39 cellular contexts compared by ENCODE assay signal in genomic region chr13:35596299-35596698, GRCh38.
"Had no signal": no experiment of that assay in that cellular context is flagged by ENCODE, and none has a peak within 500 bp of the region (broad histone marks: within the 10 kb centered on the region; RNA-seq: fewer than 3 reads in every experiment).

No MANE protein-coding gene starts in this region.

- H3K27me3 ChIP-seq: adrenal gland, body of pancreas, brain microvascular endothelial cell, breast epithelium, cardiac muscle cell had no signal

- H3K9me3 ChIP-seq: adrenal gland, body of pancreas, breast epithelium had no signal

- FAIRE-seq: astrocyte, bronchial epithelial cell, colon had no signal

- H3K4me1 ChIP-seq: adrenal gland, body of pancreas, breast epithelium had no signal

- H3K27ac ChIP-seq: adrenal gland, body of pancreas, brain microvascular endothelial cell, breast epithelium, cardiac muscle cell had no signal

- H3K27me3 Mint-ChIP-seq: activated naive CD4-positive, alpha-beta T cell treated with anti-CD3 and anti-CD28 coated beads, Interleukin-2, amount 10 ng/mL, durations not matched to agents 7 days and 5 days; activated naive CD4-positive, alpha-beta T cell treated with anti-CD3 and anti-CD28 coated beads, Interleukin-2, amount 50 U/mL, for 24 hours; activated naive CD8-positive, alpha-beta T cell; activated naive CD8-positive, alpha-beta T cell treated with anti-CD3 and anti-CD28 coated beads for 36 hours; activated naive CD8-positive, alpha-beta T cell treated with anti-CD3 and anti-CD28 coated beads, Interleukin-2, amount 10 ng/mL, durations not matched to agents 7 days and 5 days; activated naive CD8-positive, alpha-beta T cell treated with anti-CD3 and anti-CD28 coated beads, Interleukin-2, amount 50 U/mL, for 24 hours; activated T-cell treated with anti-CD3 and anti-CD28 coated beads, Interleukin-2, amount 50 U/mL, for 24 hours; activated T-helper 17 cell treated with anti-CD3 and anti-CD28 coated beads, Interleukin-2, amount 50 U/mL, for 72 hours; brain; central memory CD8-positive, alpha-beta T cell had no signal

- H3K4me3 Mint-ChIP-seq: activated naive CD4-positive, alpha-beta T cell treated with anti-CD3 and anti-CD28 coated beads for 36 hours; activated naive CD4-positive, alpha-beta T cell treated with anti-CD3 and anti-CD28 coated beads, Interleukin-2, amount 10 ng/mL, durations not matched to agents 7 days and 5 days; activated naive CD4-positive, alpha-beta T cell treated with anti-CD3 and anti-CD28 coated beads, Interleukin-2, amount 50 U/mL, for 24 hours; activated naive CD8-positive, alpha-beta T cell; activated naive CD8-positive, alpha-beta T cell treated with anti-CD3 and anti-CD28 coated beads for 36 hours; activated naive CD8-positive, alpha-beta T cell treated with anti-CD3 and anti-CD28 coated beads, Interleukin-2, amount 10 ng/mL, durations not matched to agents 7 days and 5 days; activated naive CD8-positive, alpha-beta T cell treated with anti-CD3 and anti-CD28 coated beads, Interleukin-2, amount 50 U/mL, for 24 hours; activated T-cell treated with anti-CD3 and anti-CD28 coated beads, Interleukin-2, amount 50 U/mL, for 24 hours; activated T-cell treated with anti-CD3 and anti-CD28 coated beads, Interleukin-2, amount 50 U/mL, for 4 hours; activated T-cell treated with anti-CD3 and anti-CD28 coated beads, Interleukin-2, amount 50 U/mL, for 72 hours; activated T-helper 1 cell treated with anti-CD3 and anti-CD28 coated beads, Interleukin-12 subunit alpha, Interleukin-12 subunit beta, Interleukin-2, Interleukin-4 antibody, amounts not matched to agents 30 ng/mL and 10 ng/mL and 1 ng/mL, durations not matched to agents 14 hours and 24 hours and 36 hours; activated T-helper 17 cell treated with anti-CD3 and anti-CD28 coated beads, Interleukin-2, amount 50 U/mL, for 72 hours; brain; central memory CD8-positive, alpha-beta T cell had no signal

- H3K4me1 Mint-ChIP-seq: activated naive CD4-positive, alpha-beta T cell treated with anti-CD3 and anti-CD28 coated beads, Interleukin-2, amount 10 ng/mL, durations not matched to agents 7 days and 5 days; activated naive CD4-positive, alpha-beta T cell treated with anti-CD3 and anti-CD28 coated beads, Interleukin-2, amount 50 U/mL, for 24 hours; activated naive CD8-positive, alpha-beta T cell treated with anti-CD3 and anti-CD28 coated beads for 36 hours; activated naive CD8-positive, alpha-beta T cell treated with anti-CD3 and anti-CD28 coated beads, Interleukin-2, amount 10 ng/mL, durations not matched to agents 7 days and 5 days; activated naive CD8-positive, alpha-beta T cell treated with anti-CD3 and anti-CD28 coated beads, Interleukin-2, amount 50 U/mL, for 24 hours; activated T-helper 17 cell treated with anti-CD3 and anti-CD28 coated beads, Interleukin-2, amount 50 U/mL, for 72 hours; central memory CD8-positive, alpha-beta T cell had no signal

- H3K36me3 Mint-ChIP-seq: activated naive CD4-positive, alpha-beta T cell treated with anti-CD3 and anti-CD28 coated beads, Interleukin-2, amount 10 ng/mL, durations not matched to agents 7 days and 5 days; activated naive CD4-positive, alpha-beta T cell treated with anti-CD3 and anti-CD28 coated beads, Interleukin-2, amount 50 U/mL, for 24 hours; activated naive CD4-positive, alpha-beta T cell treated with anti-CD3 and anti-CD28 coated beads, Interleukin-2, amount 50 U/mL, for 72 hours; activated naive CD8-positive, alpha-beta T cell; activated naive CD8-positive, alpha-beta T cell treated with anti-CD3 and anti-CD28 coated beads for 36 hours; activated naive CD8-positive, alpha-beta T cell treated with anti-CD3 and anti-CD28 coated beads, Interleukin-2, amount 10 ng/mL, durations not matched to agents 7 days and 5 days; brain had no signal

- ATAC-seq: activated naive CD4-positive, alpha-beta T cell treated with anti-CD3 and anti-CD28 coated beads, Interleukin-2, amount 50 U/mL, for 72 hours; activated naive CD8-positive, alpha-beta T cell treated with anti-CD3 and anti-CD28 coated beads, Interleukin-2, amount 50 U/mL, for 24 hours; activated T-cell treated with anti-CD3 and anti-CD28 coated beads, Interleukin-2, amount 50 U/mL, for 4 hours; activated T-cell treated with anti-CD3 and anti-CD28 coated beads, Interleukin-2, amount 50 U/mL, for 72 hours; activated T-helper 17 cell treated with anti-CD3 and anti-CD28 coated beads, Interleukin-2, amount 50 U/mL, for 72 hours; body of pancreas had no signal

- H3K36me3 ChIP-seq: adrenal gland, brain microvascular endothelial cell, breast epithelium, cardiac muscle cell had no signal

- H3K27ac Mint-ChIP-seq: activated naive CD4-positive, alpha-beta T cell treated with anti-CD3 and anti-CD28 coated beads for 36 hours; activated naive CD4-positive, alpha-beta T cell treated with anti-CD3 and anti-CD28 coated beads, Interleukin-2, amount 10 ng/mL, durations not matched to agents 7 days and 5 days; activated naive CD4-positive, alpha-beta T cell treated with anti-CD3 and anti-CD28 coated beads, Interleukin-2, amount 50 U/mL, for 24 hours; activated naive CD4-positive, alpha-beta T cell treated with anti-CD3 and anti-CD28 coated beads, Interleukin-2, amount 50 U/mL, for 72 hours; activated naive CD8-positive, alpha-beta T cell; activated naive CD8-positive, alpha-beta T cell treated with anti-CD3 and anti-CD28 coated beads for 36 hours; activated naive CD8-positive, alpha-beta T cell treated with anti-CD3 and anti-CD28 coated beads, Interleukin-2, amount 10 ng/mL, durations not matched to agents 7 days and 5 days; activated naive CD8-positive, alpha-beta T cell treated with anti-CD3 and anti-CD28 coated beads, Interleukin-2, amount 50 U/mL, for 24 hours; activated T-cell treated with anti-CD3 and anti-CD28 coated beads, Interleukin-2, amount 50 U/mL, for 24 hours; activated T-cell treated with anti-CD3 and anti-CD28 coated beads, Interleukin-2, amount 50 U/mL, for 72 hours; activated T-helper 1 cell treated with anti-CD3 and anti-CD28 coated beads, Interleukin-12 subunit alpha, Interleukin-12 subunit beta, Interleukin-2, Interleukin-4 antibody, amounts not matched to agents 30 ng/mL and 10 ng/mL and 1 ng/mL, durations not matched to agents 14 hours and 24 hours and 36 hours; activated T-helper 17 cell treated with anti-CD3 and anti-CD28 coated beads, Interleukin-2, amount 50 U/mL, for 72 hours; activated T-helper 2 cell treated with anti-CD3 and anti-CD28 coated beads, Interferon-gamma antibody, Interleukin-2, Interleukin-4, amounts not matched to agents 10 μg/mL and 5 μg/mL and 100 μg/mL, durations not matched to agents 14 hours and 24 hours and 36 hours had no signal

- H3K4me3 ChIP-seq: adrenal gland, body of pancreas, breast epithelium, cardiac muscle cell had no signal

- H3K9me3 Mint-ChIP-seq: activated naive CD4-positive, alpha-beta T cell treated with anti-CD3 and anti-CD28 coated beads for 36 hours; activated naive CD4-positive, alpha-beta T cell treated with anti-CD3 and anti-CD28 coated beads, Interleukin-2, amount 10 ng/mL, durations not matched to agents 7 days and 5 days; activated naive CD4-positive, alpha-beta T cell treated with anti-CD3 and anti-CD28 coated beads, Interleukin-2, amount 50 U/mL, for 24 hours; activated naive CD4-positive, alpha-beta T cell treated with anti-CD3 and anti-CD28 coated beads, Interleukin-2, amount 50 U/mL, for 72 hours; activated naive CD8-positive, alpha-beta T cell treated with anti-CD3 and anti-CD28 coated beads for 36 hours; activated naive CD8-positive, alpha-beta T cell treated with anti-CD3 and anti-CD28 coated beads, Interleukin-2, amount 10 ng/mL, durations not matched to agents 7 days and 5 days; activated naive CD8-positive, alpha-beta T cell treated with anti-CD3 and anti-CD28 coated beads, Interleukin-2, amount 50 U/mL, for 24 hours; activated T-cell treated with anti-CD3 and anti-CD28 coated beads, Interleukin-2, amount 50 U/mL, for 24 hours; activated T-cell treated with anti-CD3 and anti-CD28 coated beads, Interleukin-2, amount 50 U/mL, for 4 hours; activated T-cell treated with anti-CD3 and anti-CD28 coated beads, Interleukin-2, amount 50 U/mL, for 72 hours; activated T-helper 1 cell treated with anti-CD3 and anti-CD28 coated beads, Interleukin-12 subunit alpha, Interleukin-12 subunit beta, Interleukin-2, Interleukin-4 antibody, amounts not matched to agents 30 ng/mL and 10 ng/mL and 1 ng/mL, durations not matched to agents 14 hours and 24 hours and 36 hours; activated T-helper 17 cell treated with anti-CD3 and anti-CD28 coated beads, Interleukin-2, amount 50 U/mL, for 72 hours; activated T-helper 2 cell treated with anti-CD3 and anti-CD28 coated beads, Interferon-gamma antibody, Interleukin-2, Interleukin-4, amounts not matched to agents 10 μg/mL and 5 μg/mL and 100 μg/mL, durations not matched to agents 14 hours and 24 hours and 36 hours had no signal

- DNase-seq: activated effector memory CD4-positive, alpha-beta T cell treated with anti-CD3 and anti-CD28 coated beads, Interleukin-2, amount 50 U/mL, for 16 hours; activated effector memory CD4-positive, alpha-beta T cell treated with Interleukin-2 at 50 U/mL for 16 hours; activated gamma-delta T cell; activated gamma-delta T cell treated with Interleukin-2 at 50 U/mL for 16 hours; activated naive CD4-positive, alpha-beta T cell; activated naive CD4-positive, alpha-beta T cell treated with anti-CD3 and anti-CD28 coated beads for 36 hours; activated naive CD4-positive, alpha-beta T cell treated with anti-CD3 and anti-CD28 coated beads, Interleukin-2, amount 10 ng/mL, durations not matched to agents 7 days and 5 days; activated naive CD4-positive, alpha-beta T cell treated with anti-CD3 and anti-CD28 coated beads, Interleukin-2, amount 50 U/mL, for 16 hours; activated naive CD4-positive, alpha-beta T cell treated with Interleukin-2 at 50 U/mL for 16 hours; activated naive CD8-positive, alpha-beta T cell treated with anti-CD3 and anti-CD28 coated beads for 36 hours; activated naive CD8-positive, alpha-beta T cell treated with anti-CD3 and anti-CD28 coated beads, Interleukin-2, amount 10 ng/mL, durations not matched to agents 7 days and 5 days; activated naive CD8-positive, alpha-beta T cell treated with anti-CD3 and anti-CD28 coated beads, Interleukin-2, amount 50 U/mL, for 24 hours; activated T-cell treated with anti-CD3 and anti-CD28 coated beads, Interleukin-2, amount 50 U/mL, for 1 hour; activated T-cell treated with anti-CD3 and anti-CD28 coated beads, Interleukin-2, amount 50 U/mL, for 24 hours; activated T-cell treated with anti-CD3 and anti-CD28 coated beads, Interleukin-2, amount 50 U/mL, for 4 hours; activated T-cell treated with anti-CD3 and anti-CD28 coated beads, Interleukin-2, amount 50 U/mL, for 48 hours; activated T-cell treated with anti-CD3 and anti-CD28 coated beads, Interleukin-2, amount 50 U/mL, for 72 hours; adrenal gland; amniotic stem cell; amygdala; anterior cingulate cortex; aorta; body of pancreas; brain microvascular endothelial cell; caudate nucleus; cerebellar nuclear complex had no signal
